ENCODE assay signal across 14 cellular contexts in the genomic region with DNA sequence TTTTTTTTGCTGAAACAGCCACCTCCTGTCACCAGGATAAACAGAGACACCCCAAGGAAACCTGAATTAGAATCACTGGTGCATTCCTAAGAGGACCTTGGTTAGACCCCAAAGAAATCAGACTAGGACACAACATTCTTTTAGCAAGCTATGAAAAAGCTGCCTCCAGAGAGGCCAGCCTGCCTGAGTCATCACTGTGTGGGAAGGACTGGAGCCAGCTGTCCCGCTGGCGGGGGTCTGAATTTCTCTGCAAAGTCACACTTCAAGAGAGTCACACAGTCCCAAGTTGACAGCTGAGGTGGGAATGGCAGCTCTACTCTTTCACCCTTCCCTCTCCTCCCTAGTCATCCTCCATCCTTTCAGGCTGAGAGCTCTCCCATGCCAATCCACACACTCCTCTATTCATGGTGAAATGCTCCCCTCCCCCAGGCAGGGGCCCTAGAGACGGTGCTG.
DNase-seq lines count a peak whose midpoint lies in the region; ATAC-seq, FAIRE-seq and TF ChIP-seq lines count a peak whose summit lies in the region.
"Had no signal": no experiment of that assay in that cellular context is flagged by ENCODE, and none has a peak within 500 bp of the region (broad histone marks: within the 10 kb centered on the region; RNA-seq: fewer than 3 reads in every experiment).

No MANE protein-coding gene starts in this region.

- CTCF ChIA-PET in CD4-positive, alpha-beta T cell (lab: Charles Lee) = interaction anchor here (1.0 kb wide), 1 partner anchor 14 kb away, joined by 3 read pairs; no protein-coding TSS in a partner anchor

- H3K9me3 Mint-ChIP-seq in CD4-positive, alpha-beta T cell = no peaks in the 10 kb centered on the region
- H3K9me3 Mint-ChIP-seq: activated naive CD4-positive, alpha-beta T cell treated with anti-CD3 and anti-CD28 coated beads, Interleukin-2, amount 50 U/mL, for 24 hours had no signal

- no peaks in the 10 kb centered on the region for H3K9me3 ChIP-seq in CD4-positive, alpha-beta T cell (ENCODE audit: control insufficient read depth, low read length)

- H3K27ac ChIP-seq in CD4-positive, alpha-beta T cell (ENCODE audit: low read depth, low read length) = no peak overlapping the region

- peak; percentile 41 to 84 for ATAC-seq in left cardiac atrium
- no peak for ATAC-seq in left ventricle myocardium superior
- no peak for ATAC-seq in CD4-positive, alpha-beta T cell (ENCODE audit: poor library complexity)

- FAIRE-seq in urothelium cell line (lab: Jason Lieb, UNC) = no peak

- no peaks in the 10 kb centered on the region for H3K36me3 Mint-ChIP-seq in CD4-positive, alpha-beta T cell (ENCODE audit: low read depth)
- H3K36me3 Mint-ChIP-seq: activated naive CD4-positive, alpha-beta T cell treated with anti-CD3 and anti-CD28 coated beads, Interleukin-2, amount 50 U/mL, for 24 hours; naive B cell had no signal

- TF ChIP-seq CTCF in CD4-positive, alpha-beta T cell (IDR thresholded peaks at IDR 0.05) = no peak

- no peak overlapping the region for H3K4me3 Mint-ChIP-seq in CD4-positive, alpha-beta T cell
- H3K4me3 Mint-ChIP-seq: activated naive CD4-positive, alpha-beta T cell treated with anti-CD3 and anti-CD28 coated beads, Interleukin-2, amount 50 U/mL, for 24 hours; naive B cell had no signal

- H3K27me3 Mint-ChIP-seq in CD4-positive, alpha-beta T cell = peaks cover 23% of the 10 kb centered on the region

- no peaks in the 10 kb centered on the region for H3K4me1 Mint-ChIP-seq in CD4-positive, alpha-beta T cell (ENCODE audit: low read depth)
- H3K4me1 Mint-ChIP-seq: activated naive CD4-positive, alpha-beta T cell treated with anti-CD3 and anti-CD28 coated beads, Interleukin-2, amount 50 U/mL, for 24 hours had no signal

- POLR2A ChIA-PET in CD4-positive, alpha-beta T cell (lab: Charles Lee) = no interaction called here

- intact Hi-C loops in left cardiac atrium (cut with DNase I) = no loop called here
- intact Hi-C loops in left ventricle myocardium superior (cut with micrococcal nuclease) = no loop called here
- intact Hi-C loops in CD4-positive, alpha-beta T cell (cut with DNase I, micrococcal nuclease) = no loop called here

- H3K27ac Mint-ChIP-seq in CD4-positive, alpha-beta T cell = no peak overlapping the region
- H3K27ac Mint-ChIP-seq: activated naive CD4-positive, alpha-beta T cell treated with anti-CD3 and anti-CD28 coated beads, Interleukin-2, amount 50 U/mL, for 24 hours had no signal

- DNase-seq in left cardiac atrium = peak; percentile 27
- no peak for DNase-seq in left ventricle myocardium superior
- DNase-seq in astrocyte of the hippocampus (ENCODE audit: low read depth, low spot score) = peak; percentile 94
- DNase-seq in left kidney (ENCODE audit: low read depth, low spot score) = peak; percentile 63
- DNase-seq in urothelium cell line (ENCODE audit: low spot score) = peak; percentile 82
- DNase-seq in CD4-positive, alpha-beta T cell = no peak
- DNase-seq in NCI-H748 treated with DMSO at 0.1 percent for 48 hours (lab: John Stamatoyannopoulos, UW) = no peak
- DNase-seq in NCI-H446 (lab: John Stamatoyannopoulos, UW) = no peak
- DNase-seq: ACHN; activated CD4-positive, alpha-beta T cell treated with anti-CD3 and anti-CD28 coated beads, Interleukin-2, amount 50 U/mL, for 1 hour; naive B cell; NCI-H774; stimulated activated naive CD4-positive, alpha-beta T cell treated with Interleukin-2 at 50 U/mL for 16 hours had no signal

- peaks cover 2% of the 10 kb centered on the region for H3K27me3 ChIP-seq in CD4-positive, alpha-beta T cell (ENCODE audit: control insufficient read depth, insufficient read depth, low read length)

Comparison
In these comparisons a context has a peak if more than half of its experiments do, and no peak if none do; other contexts are left out.
1. ATAC-seq: peak in left cardiac atrium (2 of 2); none in left ventricle myocardium superior (single experiment) and CD4-positive, alpha-beta T cell (single experiment).
2. DNase-seq: peak in left cardiac atrium (single experiment), astrocyte of the hippocampus (single experiment), left kidney (single experiment) and urothelium cell line (single experiment); none in left ventricle myocardium superior (single experiment), CD4-positive, alpha-beta T cell (0 of 10), NCI-H748 treated with DMSO at 0.1 percent for 48 hours (single experiment) and NCI-H446 (0 of 2).